ENCODE assay signal across 9 cellular contexts in genomic region chr6:42010185-42010872, GRCh38. TPM values are rescaled to one million over a fixed set of nuclear protein-coding genes. Genes with fewer than 3 reads are reported as not detected.
DNase-seq lines count a peak whose midpoint lies in the region; ATAC-seq and TF ChIP-seq lines count a peak whose summit lies in the region.
"Had no signal": no experiment of that assay in that cellular context is flagged by ENCODE, and none has a peak within 500 bp of the region (broad histone marks: within the 10 kb centered on the region; RNA-seq: fewer than 3 reads in every experiment).

No MANE protein-coding gene starts in this region.

- intact Hi-C loops in Right ventricle myocardium inferior (cut with DNase I): no loop called here
- intact Hi-C loops in head of caudate nucleus (cut with DNase I): no loop called here

- peak overlapping the region; percentile 10; the same call in 1 of the 2 replicates for H3K9ac ChIP-seq in OCI-LY1 (ENCODE audit: low read length)
- no peak overlapping the region for H3K9ac ChIP-seq in endodermal cell (ENCODE audit: extremely low read depth, low read length, poor library complexity, severe bottlenecking)
- no peak overlapping the region for H3K9ac ChIP-seq in smooth muscle cell (ENCODE audit: low read depth)

- H3K27ac ChIP-seq in right atrium auricular region (no peak overlapping the region), OCI-LY1 (ENCODE audit: low read depth, low read length, poor library complexity, severe bottlenecking) (peak overlapping the region; percentile 28), endodermal cell (ENCODE audit: low read depth, low read length) (no peak overlapping the region), smooth muscle cell (ENCODE audit: low read depth) (no peak overlapping the region)

- H3K9me2 ChIP-seq in OCI-LY1 (ENCODE audit: low read depth, low read length): no peaks in the 10 kb centered on the region

- peaks cover 0 to 9% of the 10 kb centered on the region in 2 donors for H3K4me1 ChIP-seq in right atrium auricular region
- H3K4me1 ChIP-seq in OCI-LY1 (ENCODE audit: insufficient read depth, low read length, severe bottlenecking): peaks cover 28% of the 10 kb centered on the region
- peaks cover 8% of the 10 kb centered on the region for H3K4me1 ChIP-seq in endodermal cell (ENCODE audit: control insufficient read depth, insufficient read depth, low read length)
- peaks cover 10% of the 10 kb centered on the region for H3K4me1 ChIP-seq in smooth muscle cell (ENCODE audit: low read depth)

- no peaks in the 10 kb centered on the region for H3K79me2 ChIP-seq in OCI-LY1 (ENCODE audit: insufficient read depth, low read length)
- no peaks in the 10 kb centered on the region for H3K79me2 ChIP-seq in smooth muscle cell (ENCODE audit: low read depth)

- H3K36me3 Mint-ChIP-seq in endodermal cell (ENCODE audit: low read depth): no peaks in the 10 kb centered on the region

- H3K4me2 ChIP-seq in OCI-LY1 (ENCODE audit: low read length) (peak overlapping the region; percentile 3; the same call in 1 of the 2 replicates), smooth muscle cell (peak overlapping the region; percentile 18)

- H3K4me3 ChIP-seq in right atrium auricular region (no peak overlapping the region), OCI-LY1 (ENCODE audit: low read depth, low read length, poor library complexity, severe bottlenecking) (no peak overlapping the region), endodermal cell (ENCODE audit: low read length) (no peak overlapping the region), smooth muscle cell (no peak overlapping the region)
- H3K4me3 ChIP-seq: skin epidermis had no signal

- H2AFZ ChIP-seq in OCI-LY1 (ENCODE audit: low read length): no peak overlapping the region
- no peak overlapping the region for H2AFZ ChIP-seq in smooth muscle cell (ENCODE audit: low read depth)

- H3K27me3 Mint-ChIP-seq in endodermal cell (ENCODE audit: insufficient read depth): no peaks in the 10 kb centered on the region

- TF ChIP-seq CTCF in right atrium auricular region (IDR thresholded peaks at IDR 0.05) (no peak), OCI-LY1 (IDR thresholded peaks at IDR 0.05; ENCODE audit: low read length) (no peak), endodermal cell (conservative IDR thresholded peaks at IDR 0.05) (no peak), smooth muscle cell (IDR thresholded peaks at IDR 0.05; ENCODE audit: borderline replicate concordance, insufficient read depth, poor library complexity, severe bottlenecking) (no peak)

- no peaks in the 10 kb centered on the region for H3K9me3 Mint-ChIP-seq in endodermal cell

- DNase-seq in Right ventricle myocardium inferior (ENCODE audit: missing footprints) (no peak), right atrium auricular region (ENCODE audit: low spot score) (no peak), endodermal cell (peak; percentile 71), smooth muscle cell (lab: John Stamatoyannopoulos, UW; ENCODE audit: unreplicated experiment) (no peak), head of caudate nucleus (no peak)

- H3F3A ChIP-seq in OCI-LY1 (ENCODE audit: insufficient read depth, low read length) (no peaks in the 10 kb centered on the region), smooth muscle cell (ENCODE audit: low read depth) (no peaks in the 10 kb centered on the region)

- ATAC-seq in Right ventricle myocardium inferior (peak; percentile 68), HG03457 (IDR thresholded peaks at IDR 0.05; ENCODE audit: unreplicated experiment) (no peak), HG03159 (IDR thresholded peaks at IDR 0.05; ENCODE audit: unreplicated experiment) (no peak)

- H3K4me3 Mint-ChIP-seq in endodermal cell: no peak overlapping the region

- 68 to 83% methylated on average over 3 to 10 of the region's 11 CpGs for WGBS in endodermal cell (ENCODE audit: insufficient coverage in 1 of 2, insufficient read length in 1 of 2), 2 experiments
- 53% methylated on average over 11 of the region's 11 CpGs for WGBS in smooth muscle cell (ENCODE audit: low lambda C conversion rate)

- H3K36me3 ChIP-seq in right atrium auricular region (no peaks in the 10 kb centered on the region), OCI-LY1 (ENCODE audit: insufficient read depth, low read length) (no peaks in the 10 kb centered on the region), endodermal cell (ENCODE audit: control insufficient read depth, insufficient read depth, low read length) (no peaks in the 10 kb centered on the region), smooth muscle cell (ENCODE audit: low read depth) (no peaks in the 10 kb centered on the region)

- H3K9me3 ChIP-seq in right atrium auricular region: no peaks in the 10 kb centered on the region
- no peaks in the 10 kb centered on the region for H3K9me3 ChIP-seq in OCI-LY1 (ENCODE audit: low read length)
- no peaks in the 10 kb centered on the region for H3K9me3 ChIP-seq in endodermal cell (ENCODE audit: control insufficient read depth, low read length)
- no peaks in the 10 kb centered on the region for H3K9me3 ChIP-seq in smooth muscle cell (replicated peaks; ENCODE audit: low read depth)

- peaks cover 10% of the 10 kb centered on the region for H3K4me1 Mint-ChIP-seq in endodermal cell

- H3K27ac Mint-ChIP-seq in endodermal cell: peak overlapping the region; percentile 58

- no peaks in the 10 kb centered on the region for H4K20me1 ChIP-seq in OCI-LY1 (ENCODE audit: insufficient read depth, low read length)
- H4K20me1 ChIP-seq in smooth muscle cell (ENCODE audit: low read depth): no peaks in the 10 kb centered on the region

- H3K27me3 ChIP-seq in right atrium auricular region (no peaks in the 10 kb centered on the region), OCI-LY1 (ENCODE audit: insufficient read depth, low read length) (no peaks in the 10 kb centered on the region), endodermal cell (ENCODE audit: control insufficient read depth, insufficient read depth, low read length, poor library complexity, severe bottlenecking) (no peaks in the 10 kb centered on the region), smooth muscle cell (ENCODE audit: low read depth) (no peaks in the 10 kb centered on the region)

RNA-seq across cellular contexts. Expression of gene TAF8, which starts 40.0 kb away (rescaled TPM):
- 31.5 TPM for total RNA-seq in Right ventricle myocardium inferior
- total RNA-seq in right atrium auricular region: 10 to 100 TPM; 21.9 to 35.8 TPM
- total RNA-seq in endodermal cell: 10 to 100 TPM; 27.9 to 31.0 TPM
- polyA plus RNA-seq in endodermal cell (2013, experiment 1 of 2): 21.5 TPM
- polyA plus RNA-seq in endodermal cell (2013, experiment 2 of 2): 19.4 TPM
- total RNA-seq in smooth muscle cell: 9.8 and 11.3 TPM in 2 replicates
- polyA plus RNA-seq in smooth muscle cell: 8.1 and 9.3 TPM in 2 replicates
